Comparison of ENCODE assay signal across 8 cellular contexts in the genomic region with DNA sequence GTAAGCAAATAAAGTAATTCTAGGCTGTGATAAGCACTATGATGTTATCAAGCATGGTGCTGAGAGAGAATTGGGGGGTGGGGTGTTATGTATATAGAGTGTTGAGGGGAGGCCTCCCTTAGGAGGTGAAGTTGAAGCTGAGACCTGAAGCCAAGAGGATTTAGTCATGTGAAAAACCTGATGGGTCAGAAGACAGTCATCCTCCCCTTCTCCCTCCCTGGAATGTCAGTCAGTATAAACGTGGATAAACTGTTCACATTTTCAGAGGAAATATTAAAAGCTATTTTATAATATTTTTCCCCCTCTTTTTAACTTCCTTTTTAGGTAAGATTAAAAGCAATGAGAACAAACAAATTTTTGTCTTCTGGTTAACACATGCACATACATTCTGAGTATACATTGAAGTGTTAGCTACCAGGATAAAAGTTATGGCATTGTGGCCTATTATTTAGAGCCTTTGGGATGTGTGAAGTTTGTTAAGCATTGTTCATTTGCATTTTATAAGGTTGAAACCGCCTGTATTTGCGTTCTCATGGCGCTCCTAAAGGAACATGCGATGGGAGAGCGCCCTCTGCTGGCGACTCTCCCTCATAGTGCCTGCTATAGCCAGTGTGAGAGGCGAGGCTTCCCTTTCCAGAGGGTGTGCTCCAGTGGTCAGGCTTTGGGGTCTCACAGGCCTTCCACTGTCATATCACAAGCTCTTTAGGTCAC. TPM values are rescaled to one million over a fixed set of nuclear protein-coding genes. Genes with fewer than 3 reads are reported as not detected.
DNase-seq lines count a peak whose midpoint lies in the region; ATAC-seq and TF ChIP-seq lines count a peak whose summit lies in the region.

No MANE protein-coding gene starts in this region.

- CTCF ChIA-PET in A673 (lab: Charles Lee), result interaction anchor here (0.6 to 1.1 kb wide), 4 partner anchors 65 to 572 kb away, joined by 3 to 10 read pairs (median 5); partner anchors contain the start of gene MAPK14
- CTCF ChIA-PET in SK-N-SH (lab: Yijun Ruan, JAX), result interaction anchor here (0.5 to 9.7 kb wide), 59 partner anchors 10 to 546 kb away, joined by 3 to 224 read pairs (median 6); partner anchors contain the start of genes ARMC12, MAPK13, MAPK14 and SLC26A8

- H3K79me2 ChIP-seq in SK-N-SH (ENCODE audit: insufficient read depth), result no peaks in the 10 kb centered on the region; the same call in 1 of the 2 replicates

- TF ChIP-seq POLR2A in ovary (IDR thresholded peaks at IDR 0.05), result peak; percentile 17
- no peak for TF ChIP-seq POLR2A in testis (IDR thresholded peaks at IDR 0.05)

- peak; percentile 95 for TF ChIP-seq RAD21 in SK-N-SH (IDR thresholded peaks at IDR 0.05; ENCODE audit: low read length)

- H3K4me3 ChIP-seq in A673 (ENCODE audit: low read depth, low read length, poor library complexity, severe bottlenecking) (no peak overlapping the region), MG63 (no peak overlapping the region), SK-N-SH (ENCODE audit: low read depth in 2 of 2, low read length in 1 of 2) (peak overlapping the region in 1 of 2 experiments; percentile 39; a peak in 1 of 4 replicates), ovary (no peak overlapping the region), testis (no peak overlapping the region)

- ATAC-seq in GM18858 (IDR thresholded peaks at IDR 0.05; ENCODE audit: unreplicated experiment), result peak; percentile 44

- H3K36me3 ChIP-seq in A673 (ENCODE audit: insufficient read depth, low read length, poor library complexity, severe bottlenecking) (peaks cover 4% of the 10 kb centered on the region), MG63 (peaks cover 15% of the 10 kb centered on the region), SK-N-SH (replicated peaks in 1 of 2; ENCODE audit: control insufficient read depth in 1 of 2, insufficient read depth in 2 of 2, low read length in 1 of 2) (peaks cover 18 to 34% of the 10 kb centered on the region in 2 experiments), ovary (no peaks in the 10 kb centered on the region), testis (ENCODE audit: low read depth, missing control alignments) (no peaks in the 10 kb centered on the region)

- no peaks in the 10 kb centered on the region for H3K9me3 ChIP-seq in A673 (ENCODE audit: low read depth, low read length, poor library complexity, severe bottlenecking)
- H3K9me3 ChIP-seq in MG63, result no peaks in the 10 kb centered on the region
- no peaks in the 10 kb centered on the region for H3K9me3 ChIP-seq in SK-N-SH
- no peaks in the 10 kb centered on the region for H3K9me3 ChIP-seq in ovary
- no peaks in the 10 kb centered on the region for H3K9me3 ChIP-seq in testis

- TF ChIP-seq EP300 in SK-N-SH (IDR thresholded peaks at IDR 0.05; ENCODE audit: borderline replicate concordance in 1 of 2, low read depth in 1 of 2, low read length in 1 of 2) (no peak), ovary (IDR thresholded peaks at IDR 0.05) (no peak)

- DNase-seq in A673 (ENCODE audit: low spot score) (peak; percentile 87), MG63 (peak; percentile 59), SK-N-SH (peak; percentile 66), glomerular visceral epithelial cell (ENCODE audit: extremely low spot score) (peak; percentile 80), ovary (peak; percentile 70 to 89 (median 84)), testis (peak; percentile 91)
- peak; percentile 82 for DNase-seq in activated naive CD4-positive, alpha-beta T cell treated with anti-CD3 and anti-CD28 coated beads, Interleukin-2, amount 50 U/mL, for 16 hours

- H4K20me1 ChIP-seq in SK-N-SH (ENCODE audit: insufficient read depth), result no peaks in the 10 kb centered on the region

- POLR2A ChIA-PET in A673 (lab: Charles Lee; ENCODE audit: low non-redundant PET), result no interaction called here
- POLR2A ChIA-PET in SK-N-SH (lab: Yijun Ruan, JAX), result interaction anchor here (1.5 kb wide), 1 partner anchor 66 kb away, joined by 14 read pairs; no protein-coding TSS in a partner anchor

- TF ChIP-seq CTCF in A673 (conservative IDR thresholded peaks at IDR 0.05; ENCODE audit: low read depth, low read length), result peak; percentile 97
- peak; percentile 97 for TF ChIP-seq CTCF in SK-N-SH (IDR thresholded peaks at IDR 0.05)
- TF ChIP-seq CTCF in ovary (IDR thresholded peaks at IDR 0.05), result peak; percentile 83 to 95 (median 84)
- TF ChIP-seq CTCF in testis (IDR thresholded peaks at IDR 0.05), result peak; percentile 93 to 95 (median 94)

- H3K4me1 ChIP-seq in A673 (ENCODE audit: insufficient read depth, low read length, poor library complexity, severe bottlenecking) (peaks cover 10% of the 10 kb centered on the region), SK-N-SH (ENCODE audit: control insufficient read depth in 1 of 2, insufficient read depth in 2 of 2, low read depth in 1 of 2, low read length in 1 of 2) (peaks cover 0 to 20% of the 10 kb centered on the region in 2 experiments; a peak in 2 of 4 replicates), ovary (ENCODE audit: insufficient read depth) (no peaks in the 10 kb centered on the region), testis (peaks cover 12% of the 10 kb centered on the region)

- H3K27ac ChIP-seq in A673 (ENCODE audit: low read depth, low read length, poor library complexity, severe bottlenecking), result no peak overlapping the region
- no peak overlapping the region; a peak in 2 of 4 replicates for H3K27ac ChIP-seq in SK-N-SH (ENCODE audit: low read depth in 2 of 2, low read length in 1 of 2)
- no peak overlapping the region for H3K27ac ChIP-seq in ovary
- no peak overlapping the region for H3K27ac ChIP-seq in testis

- H3K4me2 ChIP-seq in SK-N-SH, result no peak overlapping the region

- BruUV-seq in A673 (replicated peaks; lab: Mats Ljungman, UMichigan), result no TSS peak

- H3K27me3 ChIP-seq in A673 (replicated peaks; ENCODE audit: insufficient read depth, low read depth, low read length, poor library complexity) (no peaks in the 10 kb centered on the region), MG63 (no peaks in the 10 kb centered on the region), SK-N-SH (ENCODE audit: insufficient read depth) (no peaks in the 10 kb centered on the region), ovary (no peaks in the 10 kb centered on the region), testis (no peaks in the 10 kb centered on the region)

- 0 out of 2 replicates have a peak overlapping the region, but pooled peaks have one; percentile 35 for H2AFZ ChIP-seq in SK-N-SH (ENCODE audit: low read depth)

- H3K9ac ChIP-seq in SK-N-SH, result no peak overlapping the region; the same call in 1 of the 2 replicates

- peaks cover 5% of the 10 kb centered on the region for H3F3A ChIP-seq in SK-N-SH (replicated peaks; ENCODE audit: insufficient read depth)

- no peaks in the 10 kb centered on the region for H3K9me2 ChIP-seq in SK-N-SH

- 0% methylated on average over 6 of the region's 8 CpGs for WGBS in SK-N-SH (ENCODE audit: low lambda C conversion rate)
- 0 to 3% (median 2%) methylated on average over 8 of the region's 8 CpGs for WGBS in ovary, 3 donors
- 0 to 4% methylated on average over 8 of the region's 8 CpGs for WGBS in testis, 2 donors

- intact Hi-C loops in A673 (cut with micrococcal nuclease; ENCODE audit: unreplicated experiment) (loop anchor here (1.0 to 10.0 kb wide), 2 partner anchors 68 to 360 kb away; partner anchors contain the start of genes ARMC12 and MAPK14), ovary (cut with DNase I) (loop anchor here (2.0 to 10.0 kb wide), 5 partner anchors 66 to 570 kb away; partner anchors contain the start of gene MAPK14 (in 3 of the 4)), testis (cut with DNase I; ENCODE audit: low total_unique reads) (loop anchor here (5.0 kb wide), 1 partner anchor 68 kb away; the partner anchor contains the start of gene MAPK14)

TF ChIP-seq in SK-N-SH, 30 proteins besides CTCF, POLR2A, EP300 and RAD21:
- TF ChIP-seq MXI1 (IDR thresholded peaks at IDR 0.05; ENCODE audit: low read depth, low read length) (0 out of 2 replicates have a peak, but pooled peaks have one; percentile 26), YY1 (IDR thresholded peaks at IDR 0.05; ENCODE audit: low read depth) (0 out of 2 replicates have a peak, but pooled peaks have one; percentile 19), CHD2 (IDR thresholded peaks at IDR 0.05; ENCODE audit: low read length, partially characterized antibody) (peak; percentile 75), SMC3 (IDR thresholded peaks at IDR 0.05; ENCODE audit: low read depth, low read length) (peak; percentile 96), MAX (IDR thresholded peaks at IDR 0.05; ENCODE audit: low read depth) (peak; percentile 34; the same call in 1 of the 2 replicates), RFX5 (IDR thresholded peaks at IDR 0.05; ENCODE audit: low read length) (0 out of 2 replicates have a peak, but pooled peaks have one; percentile 21), FOXM1 (IDR thresholded peaks at IDR 0.05; ENCODE audit: low read depth) (no peak)
- TF ChIP-seq, protein P1, sequence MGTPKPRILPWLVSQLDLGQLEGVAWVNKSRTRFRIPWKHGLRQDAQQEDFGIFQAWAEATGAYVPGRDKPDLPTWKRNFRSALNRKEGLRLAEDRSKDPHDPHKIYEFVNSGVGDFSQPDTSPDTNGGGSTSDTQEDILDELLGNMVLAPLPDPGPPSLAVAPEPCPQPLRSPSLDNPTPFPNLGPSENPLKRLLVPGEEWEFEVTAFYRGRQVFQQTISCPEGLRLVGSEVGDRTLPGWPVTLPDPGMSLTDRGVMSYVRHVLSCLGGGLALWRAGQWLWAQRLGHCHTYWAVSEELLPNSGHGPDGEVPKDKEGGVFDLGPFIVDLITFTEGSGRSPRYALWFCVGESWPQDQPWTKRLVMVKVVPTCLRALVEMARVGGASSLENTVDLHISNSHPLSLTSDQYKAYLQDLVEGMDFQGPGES (IDR thresholded peaks at IDR 0.05; ENCODE audit: low read depth, low read length), result no peak

RNA-seq across cellular contexts. Expression of gene MAPK13, which starts 35.4 kb away (rescaled TPM):
- total RNA-seq in A673 (2021) (2.6 and 2.7 TPM in 2 replicates), ovary (10 to 100 TPM in 1 of 7 donors, 1 to 10 TPM in 6; 3.3 to 15.6 (median 6.2) TPM), testis (10 to 100 TPM; 57.5 to 61.7 TPM)
- total RNA-seq in MG63 (2014; rRNA removed; shearing (Covaris generic); ENCODE audit: low replicate concordance), result 0.37 and 0.99 TPM in 2 replicates
- polyA plus RNA-seq in SK-N-SH (2012; rRNA removed) (1.9 and 2.3 TPM in 2 replicates), ovary (1 to 10 TPM; 3.4 to 8.0 TPM), testis (ENCODE audit: insufficient read depth, low read depth, low replicate concordance) (109 TPM)
- polyA plus RNA-seq in SK-N-SH (2012; cell fraction: cytosol; rRNA removed), result 0.18 and 0.38 TPM in 2 replicates
- 20.1 and 21.4 TPM in 2 replicates for polyA plus RNA-seq in SK-N-SH (2012; cell fraction: nucleus; rRNA removed)
